1 cellular context compared by ENCODE assay signal in genomic region chr19:5897189-5897969, GRCh38.
TF ChIP-seq lines count a peak whose summit lies in the region.

No MANE protein-coding gene starts in this region.

TF ChIP-seq in H1, 55 proteins besides CTCF, POLR2A, EP300 and RAD21:
- TF ChIP-seq CBX5 (IDR thresholded peaks at IDR 0.05; ENCODE audit: low read depth, low read length), result no peak
- no peak for TF ChIP-seq EZH2 (IDR thresholded peaks at IDR 0.05; ENCODE audit: low read depth, low read length, severe bottlenecking)
- no peak for TF ChIP-seq HDAC2 (IDR thresholded peaks at IDR 0.05; ENCODE audit: borderline replicate concordance in 1 of 2, low read depth in 2 of 2, low read length in 2 of 2)
- no peak for TF ChIP-seq MAX (IDR thresholded peaks at IDR 0.05)
